1 cellular context compared by ENCODE assay signal in genomic region chrX:47321386-47321785, GRCh38.
A peak's percentile ranks its signal among the peaks of the same experiment; 100 is the strongest.
TF ChIP-seq lines count a peak whose summit lies in the region.

No MANE protein-coding gene starts in this region.

TF ChIP-seq in HEK293, 187 proteins besides CTCF, POLR2A, EP300 and RAD21 (continued from another document):
- TF ChIP-seq PRDM2 (tag by site-specific recombination; IDR thresholded peaks at IDR 0.05; ENCODE audit: borderline replicate concordance), result no peak
- peak; percentile 30; the same call in 1 of the 2 replicates for TF ChIP-seq TCF7L2 (IDR thresholded peaks at IDR 0.05; ENCODE audit: borderline replicate concordance, low read depth, low read length)
- no peak for TF ChIP-seq ZNF280C (tag by site-specific recombination; IDR thresholded peaks at IDR 0.05)
- TF ChIP-seq ZNF221 (tag by site-specific recombination; IDR thresholded peaks at IDR 0.05; ENCODE audit: borderline replicate concordance), result no peak
- no peak for TF ChIP-seq ZSCAN23 (tag by site-specific recombination; IDR thresholded peaks at IDR 0.05)
TF ChIP-seq in HEK293: peak in this region for 3.
